ENCODE assay signal across 6 cellular contexts in genomic region chr17:75498726-75499213, GRCh38. TPM values are rescaled to one million over a fixed set of nuclear protein-coding genes. Genes with fewer than 3 reads are reported as not detected.
DNase-seq lines count a peak whose midpoint lies in the region; ATAC-seq, FAIRE-seq and TF ChIP-seq lines count a peak whose summit lies in the region.
"Had no signal": no experiment of that assay in that cellular context is flagged by ENCODE, and none has a peak within 500 bp of the region (broad histone marks: within the 10 kb centered on the region; RNA-seq: fewer than 3 reads in every experiment).

No MANE protein-coding gene starts in this region.

- no peaks in the 10 kb centered on the region for H3K36me3 ChIP-seq in Panc1 (ENCODE audit: control insufficient read depth, insufficient read depth, low read length)
- H3K36me3 ChIP-seq in endothelial cell of umbilical vein (ENCODE audit: control insufficient read depth in 2 of 2, extremely low read depth in 1 of 2, insufficient read depth in 2 of 2, low read length in 2 of 2): peaks cover 0 to 39% of the 10 kb centered on the region in 2 experiments
- peaks cover 59 to 67% (median 63%) of the 10 kb centered on the region in 3 donors for H3K36me3 ChIP-seq in skeletal muscle tissue (ENCODE audit: control insufficient read depth in 3 of 3, insufficient read depth in 3 of 3, low read length in 3 of 3)

- H3K4me3 ChIP-seq in Panc1 (ENCODE audit: low read depth in 2 of 2, low read length in 2 of 2) (no peak overlapping the region), endothelial cell of umbilical vein (replicated peaks in 1 of 3; ENCODE audit: insufficient read depth in 1 of 3, low read depth in 1 of 3, low read length in 3 of 3) (no peak overlapping the region), skeletal muscle tissue (ENCODE audit: low read length in 3 of 3) (no peak overlapping the region)
- H3K4me3 ChIP-seq: SJSA1 had no signal

- in situ Hi-C loops in Panc1 (cut with HindIII; ENCODE audit: low pct_unique_long_range_greater_than_20kb, low sequenced_read_pairs): no loop called here

- no peaks in the 10 kb centered on the region for H4K20me1 ChIP-seq in endothelial cell of umbilical vein (replicated peaks; ENCODE audit: control insufficient read depth, extremely low read depth, insufficient read depth, low read length)

- H3K9me1 ChIP-seq in endothelial cell of umbilical vein (replicated peaks; ENCODE audit: control insufficient read depth, extremely low read depth, insufficient read depth, low read length): no peaks in the 10 kb centered on the region

- TF ChIP-seq CTCF in Panc1 (IDR thresholded peaks at IDR 0.05): no peak
- TF ChIP-seq CTCF in endothelial cell of umbilical vein (IDR thresholded peaks at IDR 0.05; ENCODE audit: extremely low read depth in 1 of 2, insufficient read depth in 1 of 2, low read depth in 1 of 2, low read length in 2 of 2): no peak

- BruUV-seq in Panc1 (replicated peaks; lab: Mats Ljungman, UMichigan) (no TSS peak), endothelial cell of umbilical vein (replicated peaks; lab: Mats Ljungman, UMichigan) (no TSS peak)

- H3K9me3 ChIP-seq in Panc1 (ENCODE audit: control insufficient read depth, insufficient read depth, low read depth, low read length) (no peaks in the 10 kb centered on the region), endothelial cell of umbilical vein (replicated peaks; ENCODE audit: control insufficient read depth, insufficient read depth, low read length) (no peaks in the 10 kb centered on the region), skeletal muscle tissue (ENCODE audit: control insufficient read depth in 3 of 3, low read length in 3 of 3) (no peaks in the 10 kb centered on the region)
- H3K9me3 ChIP-seq: SJSA1 had no signal

- ATAC-seq in Panc1: peak; percentile 18; the same call in 1 of the 2 replicates

- no peak for DNase-seq in Panc1 (ENCODE audit: low read depth, low spot score)
- no peak for DNase-seq in endothelial cell of umbilical vein (ENCODE audit: low read depth, low spot score)
- DNase-seq in activated CD4-positive, CD25-positive, alpha-beta regulatory T cell (lab: John Stamatoyannopoulos, UW): no peak
- DNase-seq in germinal center (ENCODE audit: low spot score): no peak

- POLR2A ChIA-PET in Panc1 (lab: Charles Lee) (interaction anchor here (0.7 kb wide), 1 partner anchor 10 kb away, joined by 3 read pairs; no protein-coding TSS in a partner anchor), endothelial cell of umbilical vein (lab: Charles Lee) (no interaction called here)

- TF ChIP-seq POLR2A in endothelial cell of umbilical vein (IDR thresholded peaks at IDR 0.05; ENCODE audit: low read depth, low read length): no peak

- H3K9ac ChIP-seq in endothelial cell of umbilical vein (replicated peaks; ENCODE audit: extremely low read depth, insufficient read depth, low read length) (no peak overlapping the region), skeletal muscle tissue (ENCODE audit: low read depth in 1 of 3, low read length in 3 of 3) (peak overlapping the region in 1 of 3 donors; percentile 40)

- no peak overlapping the region for H2AFZ ChIP-seq in endothelial cell of umbilical vein (ENCODE audit: low read depth, low read length)

- no peak overlapping the region for H3K4me2 ChIP-seq in endothelial cell of umbilical vein (ENCODE audit: insufficient read depth, low read length)

- no peak for FAIRE-seq in endothelial cell of umbilical vein (lab: Jason Lieb, UNC)

- no peaks in the 10 kb centered on the region for H3K27me3 ChIP-seq in Panc1 (ENCODE audit: control insufficient read depth, insufficient read depth, low read length)
- H3K27me3 ChIP-seq in endothelial cell of umbilical vein (ENCODE audit: control insufficient read depth in 2 of 2, insufficient read depth in 2 of 2, low read length in 2 of 2): no peaks in the 10 kb centered on the region
- H3K27me3 ChIP-seq in skeletal muscle tissue (ENCODE audit: control insufficient read depth in 3 of 3, insufficient read depth in 3 of 3, low read length in 3 of 3): no peaks in the 10 kb centered on the region
- H3K27me3 ChIP-seq: SJSA1 had no signal

- CTCF ChIA-PET in Panc1 (lab: Charles Lee): no interaction called here
- CTCF ChIA-PET in endothelial cell of umbilical vein (lab: Charles Lee): interaction anchor here (0.6 to 1.8 kb wide), 5 partner anchors 9 to 19 kb away, joined by 3 to 4 read pairs (median 3); partner anchors contain the start of gene TSEN54

- H3K27ac ChIP-seq in Panc1 (ENCODE audit: low read length): no peak overlapping the region
- H3K27ac ChIP-seq in endothelial cell of umbilical vein (ENCODE audit: insufficient read depth, low read depth, low read length): no peak overlapping the region
- peak overlapping the region; percentile 30 for H3K27ac ChIP-seq in skeletal muscle tissue (ENCODE audit: low read depth, low read length)
- H3K27ac ChIP-seq: SJSA1 had no signal

- dilution Hi-C loops in endothelial cell of umbilical vein (cut with MboI; ENCODE audit: extremely low pct_ligation_motif_present, low sequenced_read_pairs): no loop called here

- intact Hi-C loops in Panc1 (cut with micrococcal nuclease; ENCODE audit: unreplicated experiment) (no loop called here), endothelial cell of umbilical vein (cut with micrococcal nuclease) (no loop called here)

- no peaks in the 10 kb centered on the region for H3K79me2 ChIP-seq in endothelial cell of umbilical vein (ENCODE audit: control insufficient read depth, insufficient read depth, low read length)

- H3K4me1 ChIP-seq in Panc1 (ENCODE audit: control insufficient read depth, insufficient read depth, low read length): peaks cover 9% of the 10 kb centered on the region; the same call in 1 of the 2 replicates
- peaks cover 3% of the 10 kb centered on the region for H3K4me1 ChIP-seq in endothelial cell of umbilical vein (ENCODE audit: control insufficient read depth, extremely low read depth, insufficient read depth, low read length)
- H3K4me1 ChIP-seq in skeletal muscle tissue (ENCODE audit: control insufficient read depth in 3 of 3, insufficient read depth in 3 of 3, low read length in 3 of 3): peaks cover 20 to 35% (median 26%) of the 10 kb centered on the region in 3 donors

TF ChIP-seq in endothelial cell of umbilical vein, 7 proteins besides CTCF, POLR2A, EP300 and RAD21:
- TF ChIP-seq MYC (IDR thresholded peaks at IDR 0.05; ENCODE audit: low read depth, low read length): no peak
- TF ChIP-seq POLR2AphosphoS5 (IDR thresholded peaks at IDR 0.05; ENCODE audit: insufficient read depth, low read depth, low read length): peak; percentile 1

RNA-seq across cellular contexts. Expression of gene CASKIN2, which starts 16.6 kb away (rescaled TPM):
- 40.0 TPM for total RNA-seq in Panc1 (2021; ENCODE audit: unreplicated experiment)
- 20.3 TPM for polyA plus RNA-seq in Panc1 (2012; ENCODE audit: insufficient read length)
- total RNA-seq in endothelial cell of umbilical vein: 34.6 and 37.6 TPM in 2 replicates
- polyA plus RNA-seq in endothelial cell of umbilical vein: 10.6 and 13.0 TPM in 2 replicates
- polyA plus RNA-seq in endothelial cell of umbilical vein (2011; cell fraction: cytosol; rRNA removed): 8.2 and 9.8 TPM in 2 replicates
- 24.7 and 30.9 TPM in 2 replicates for polyA plus RNA-seq in endothelial cell of umbilical vein (2011; cell fraction: nucleus; rRNA removed)
- 12.8 and 16.5 TPM in 2 replicates for polyA plus RNA-seq in endothelial cell of umbilical vein (2012)
- 12.5 and 21.0 TPM in 2 replicates for polyA minus RNA-seq in endothelial cell of umbilical vein
- 12.1 TPM for polyA minus RNA-seq in endothelial cell of umbilical vein (2011; cell fraction: cytosol; rRNA and poly(A)+ RNA removed)
- polyA minus RNA-seq in endothelial cell of umbilical vein (2011; cell fraction: nucleus; rRNA and poly(A)+ RNA removed): 15.2 and 18.1 TPM in 2 replicates
- total RNA-seq in skeletal muscle tissue: 8.9 TPM

RNA-seq across cellular contexts. Expression of gene TSEN54, which starts 17.6 kb away (rescaled TPM):
- 78.7 TPM for total RNA-seq in Panc1 (2021; ENCODE audit: unreplicated experiment)
- polyA plus RNA-seq in Panc1 (2012; ENCODE audit: insufficient read length): 50.8 TPM
- total RNA-seq in endothelial cell of umbilical vein: 16.7 and 22.3 TPM in 2 replicates
- 26.3 and 28.8 TPM in 2 replicates for polyA plus RNA-seq in endothelial cell of umbilical vein
- polyA plus RNA-seq in endothelial cell of umbilical vein (2011; cell fraction: cytosol; rRNA removed): 19.9 and 20.0 TPM in 2 replicates
- polyA plus RNA-seq in endothelial cell of umbilical vein (2011; cell fraction: nucleus; rRNA removed): 37.0 and 40.3 TPM in 2 replicates
- polyA plus RNA-seq in endothelial cell of umbilical vein (2012): 17.6 and 22.3 TPM in 2 replicates
- 16.9 and 28.6 TPM in 2 replicates for polyA minus RNA-seq in endothelial cell of umbilical vein
- 18.0 TPM for polyA minus RNA-seq in endothelial cell of umbilical vein (2011; cell fraction: cytosol; rRNA and poly(A)+ RNA removed)
- polyA minus RNA-seq in endothelial cell of umbilical vein (2011; cell fraction: nucleus; rRNA and poly(A)+ RNA removed): 6.7 and 11.5 TPM in 2 replicates
- 15.7 TPM for total RNA-seq in skeletal muscle tissue

RNA-seq across cellular contexts. Expression of gene LLGL2, which starts 26.7 kb away (rescaled TPM):
- total RNA-seq in Panc1 (2021; ENCODE audit: unreplicated experiment): 201 TPM
- 233 TPM for polyA plus RNA-seq in Panc1 (2012; ENCODE audit: insufficient read length)
- total RNA-seq in endothelial cell of umbilical vein: 5.4 and 5.8 TPM in 2 replicates
- polyA plus RNA-seq in endothelial cell of umbilical vein: 5.3 and 6.1 TPM in 2 replicates
- polyA plus RNA-seq in endothelial cell of umbilical vein (2011; cell fraction: cytosol; rRNA removed): 2.6 and 2.8 TPM in 2 replicates
- polyA plus RNA-seq in endothelial cell of umbilical vein (2011; cell fraction: nucleus; rRNA removed): 8.0 and 9.6 TPM in 2 replicates
- 1.4 and 3.9 TPM in 2 replicates for polyA plus RNA-seq in endothelial cell of umbilical vein (2012)
- polyA minus RNA-seq in endothelial cell of umbilical vein: 2.3 and 2.7 TPM in 2 replicates
- polyA minus RNA-seq in endothelial cell of umbilical vein (2011; cell fraction: cytosol; rRNA and poly(A)+ RNA removed): 23.6 TPM
- 2.5 and 4.7 TPM in 2 replicates for polyA minus RNA-seq in endothelial cell of umbilical vein (2011; cell fraction: nucleus; rRNA and poly(A)+ RNA removed)
- 4.7 TPM for total RNA-seq in skeletal muscle tissue

RNA-seq across cellular contexts. Expression of gene TMEM94, which starts 42.3 kb away (rescaled TPM):
- 129 TPM for total RNA-seq in Panc1 (2021; ENCODE audit: unreplicated experiment)
- polyA plus RNA-seq in Panc1 (2012; ENCODE audit: insufficient read length): 156 TPM
- total RNA-seq in endothelial cell of umbilical vein: 68.4 and 69.2 TPM in 2 replicates
- 75.9 and 131 TPM in 2 replicates for polyA plus RNA-seq in endothelial cell of umbilical vein
- 46.4 and 54.3 TPM in 2 replicates for polyA plus RNA-seq in endothelial cell of umbilical vein (2011; cell fraction: cytosol; rRNA removed)
- 371 and 452 TPM in 2 replicates for polyA plus RNA-seq in endothelial cell of umbilical vein (2011; cell fraction: nucleus; rRNA removed)
- 47.6 and 53.1 TPM in 2 replicates for polyA plus RNA-seq in endothelial cell of umbilical vein (2012)
- polyA minus RNA-seq in endothelial cell of umbilical vein: 64.3 and 74.9 TPM in 2 replicates
- polyA minus RNA-seq in endothelial cell of umbilical vein (2011; cell fraction: cytosol; rRNA and poly(A)+ RNA removed): 25.6 TPM
- 74.1 and 107 TPM in 2 replicates for polyA minus RNA-seq in endothelial cell of umbilical vein (2011; cell fraction: nucleus; rRNA and poly(A)+ RNA removed)
- total RNA-seq in skeletal muscle tissue: 18.3 TPM

Comparison
In these comparisons a context has a peak if more than half of its experiments do, and no peak if none do; other contexts are left out.
1. RNA of gene LLGL2, which starts 26.7 kb away (total RNA-seq): 201 TPM in Panc1 (single experiment); 5.4 to 5.8 TPM in endothelial cell of umbilical vein and 4.7 TPM in skeletal muscle tissue (single experiment); every median in the first group is over 10 times any median in the second.